ENCODE assay signal across 1 cellular context in the genomic region with DNA sequence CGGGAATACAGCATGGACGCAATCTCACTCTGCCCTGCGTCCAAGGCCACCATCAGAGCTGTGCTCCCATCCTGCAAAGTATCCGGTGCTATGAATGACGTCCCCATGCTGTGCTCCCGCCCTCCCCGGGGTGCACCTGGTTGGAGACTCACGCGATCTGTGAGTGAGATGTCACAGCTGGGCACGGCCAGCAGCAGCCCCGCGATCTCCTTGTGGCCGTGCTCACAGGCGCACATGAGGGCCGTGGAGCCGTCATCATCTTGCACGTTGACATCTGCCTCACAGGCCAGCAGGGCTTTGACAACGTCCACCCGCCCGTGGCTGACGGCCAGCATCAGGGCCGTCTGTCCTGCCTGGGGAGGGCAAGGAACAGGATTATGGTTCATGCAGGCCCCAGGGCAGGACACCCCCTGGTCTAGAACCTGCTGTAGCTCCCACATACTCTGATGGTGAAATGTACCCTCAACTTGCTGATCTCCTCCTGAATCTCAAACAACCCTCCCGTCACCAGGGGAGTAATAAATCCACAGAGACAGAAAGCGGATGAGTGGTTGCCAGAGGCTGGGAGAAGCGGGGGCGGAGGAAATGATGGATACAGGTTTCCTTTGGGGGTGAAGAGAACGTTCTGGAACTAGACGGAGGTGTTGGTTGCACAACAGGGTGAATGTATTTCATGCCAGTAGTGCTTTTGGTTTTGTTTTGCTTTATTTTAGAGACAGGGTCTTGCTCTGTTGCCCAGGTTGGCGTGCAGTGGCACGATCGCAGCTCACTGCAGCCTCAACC.
A peak's percentile ranks its signal among the peaks of the same experiment; 100 is the strongest.
TF ChIP-seq lines count a peak whose summit lies in the region.

No MANE protein-coding gene starts in this region.

TF ChIP-seq in K562, 482 proteins besides CTCF, POLR2A, EP300 and RAD21:
- TF ChIP-seq RB1 (IDR thresholded peaks at IDR 0.05; ENCODE audit: low read depth) (no peak), TBP (optimal IDR thresholded peaks at IDR 0.05; ENCODE audit: low read depth, low read length) (no peak), ZFP36 (IDR thresholded peaks at IDR 0.05; ENCODE audit: low read depth, low read length, partially characterized antibody) (peak; percentile 49), ZNF354B (CRISPR knock-in tag; IDR thresholded peaks at IDR 0.05) (no peak), EZH2 (IDR thresholded peaks at IDR 0.05; ENCODE audit: borderline replicate concordance, low read depth, low read length) (no peak), ZNF584 (CRISPR knock-in tag; IDR thresholded peaks at IDR 0.05; ENCODE audit: low read depth) (no peak), RBM25 (IDR thresholded peaks at IDR 0.05; ENCODE audit: low read depth, low read length, severe bottlenecking) (peak; percentile 21), SRSF3 (IDR thresholded peaks at IDR 0.05; ENCODE audit: insufficient read depth, low read length) (no peak), POLR3G (IDR thresholded peaks at IDR 0.05; ENCODE audit: extremely low read depth, insufficient read length, insufficient replicate concordance) (no peak), TCF7 (IDR thresholded peaks at IDR 0.05; ENCODE audit: borderline replicate concordance) (no peak), HNRNPL (IDR thresholded peaks at IDR 0.05; ENCODE audit: low read depth, low read length) (no peak), ZNF347 (CRISPR knock-in tag; IDR thresholded peaks at IDR 0.05; ENCODE audit: low read depth) (no peak), CREB1 (IDR thresholded peaks at IDR 0.05) (no peak), CREB1 (CRISPR knock-in tag; IDR thresholded peaks at IDR 0.05) (no peak)
- TF ChIP-seq, protein P1, sequence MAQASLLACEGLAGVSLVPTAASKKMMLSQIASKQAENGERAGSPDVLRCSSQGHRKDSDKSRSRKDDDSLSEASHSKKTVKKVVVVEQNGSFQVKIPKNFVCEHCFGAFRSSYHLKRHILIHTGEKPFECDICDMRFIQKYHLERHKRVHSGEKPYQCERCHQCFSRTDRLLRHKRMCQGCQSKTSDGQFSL (CRISPR knock-in tag; IDR thresholded peaks at IDR 0.05), result no peak
- TF ChIP-seq, protein P1 (tag; IDR thresholded peaks at IDR 0.05), result no peak
- TF ChIP-seq, protein P2, sequence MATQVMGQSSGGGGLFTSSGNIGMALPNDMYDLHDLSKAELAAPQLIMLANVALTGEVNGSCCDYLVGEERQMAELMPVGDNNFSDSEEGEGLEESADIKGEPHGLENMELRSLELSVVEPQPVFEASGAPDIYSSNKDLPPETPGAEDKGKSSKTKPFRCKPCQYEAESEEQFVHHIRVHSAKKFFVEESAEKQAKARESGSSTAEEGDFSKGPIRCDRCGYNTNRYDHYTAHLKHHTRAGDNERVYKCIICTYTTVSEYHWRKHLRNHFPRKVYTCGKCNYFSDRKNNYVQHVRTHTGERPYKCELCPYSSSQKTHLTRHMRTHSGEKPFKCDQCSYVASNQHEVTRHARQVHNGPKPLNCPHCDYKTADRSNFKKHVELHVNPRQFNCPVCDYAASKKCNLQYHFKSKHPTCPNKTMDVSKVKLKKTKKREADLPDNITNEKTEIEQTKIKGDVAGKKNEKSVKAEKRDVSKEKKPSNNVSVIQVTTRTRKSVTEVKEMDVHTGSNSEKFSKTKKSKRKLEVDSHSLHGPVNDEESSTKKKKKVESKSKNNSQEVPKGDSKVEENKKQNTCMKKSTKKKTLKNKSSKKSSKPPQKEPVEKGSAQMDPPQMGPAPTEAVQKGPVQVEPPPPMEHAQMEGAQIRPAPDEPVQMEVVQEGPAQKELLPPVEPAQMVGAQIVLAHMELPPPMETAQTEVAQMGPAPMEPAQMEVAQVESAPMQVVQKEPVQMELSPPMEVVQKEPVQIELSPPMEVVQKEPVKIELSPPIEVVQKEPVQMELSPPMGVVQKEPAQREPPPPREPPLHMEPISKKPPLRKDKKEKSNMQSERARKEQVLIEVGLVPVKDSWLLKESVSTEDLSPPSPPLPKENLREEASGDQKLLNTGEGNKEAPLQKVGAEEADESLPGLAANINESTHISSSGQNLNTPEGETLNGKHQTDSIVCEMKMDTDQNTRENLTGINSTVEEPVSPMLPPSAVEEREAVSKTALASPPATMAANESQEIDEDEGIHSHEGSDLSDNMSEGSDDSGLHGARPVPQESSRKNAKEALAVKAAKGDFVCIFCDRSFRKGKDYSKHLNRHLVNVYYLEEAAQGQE (CRISPR knock-in tag; IDR thresholded peaks at IDR 0.05; ENCODE audit: low read depth), result no peak
